Comparison of ENCODE assay signal across 1 cellular context in genomic region chr22:41377846-41378245, GRCh38.
TF ChIP-seq lines count a peak whose summit lies in the region.

No MANE protein-coding gene starts in this region.

TF ChIP-seq in K562, 482 proteins besides CTCF, POLR2A, EP300 and RAD21:
- TF ChIP-seq CREM (IDR thresholded peaks at IDR 0.05; ENCODE audit: low read depth) (no peak), FOXJ2 (tag; IDR thresholded peaks at IDR 0.05) (no peak), USF1 (CRISPR knock-in tag; IDR thresholded peaks at IDR 0.05) (no peak), PTBP1 (IDR thresholded peaks at IDR 0.05; ENCODE audit: low read depth, low read length) (no peak)
